Comparison of ENCODE assay signal across 8 cellular contexts in genomic region chr10:31030800-31031199, GRCh38. TPM values are rescaled to one million over a fixed set of nuclear protein-coding genes. Genes with fewer than 3 reads are reported as not detected.
A peak's percentile ranks its signal among the peaks of the same experiment; 100 is the strongest.
DNase-seq lines count a peak whose midpoint lies in the region; ATAC-seq and TF ChIP-seq lines count a peak whose summit lies in the region.

No MANE protein-coding gene starts in this region.

- intact Hi-C loops in activated CD4-positive, alpha-beta T cell treated with anti-CD3 and anti-CD28 coated beads, Interleukin-2, amount 10 ng/mL, durations not matched to agents 24 days and 14 days (cut with micrococcal nuclease), result loop anchor here (10.0 kb wide), 1 partner anchor 774 kb away; no protein-coding TSS in a partner anchor

- H3K27ac Mint-ChIP-seq in activated CD4-positive, alpha-beta T cell treated with anti-CD3 and anti-CD28 coated beads, Interleukin-2, amount 10 ng/mL, durations not matched to agents 24 days and 14 days, result peak overlapping the region; percentile 98

- POLR2A ChIA-PET in RWPE1 (lab: Yijun Ruan, JAX; ENCODE audit: low non-redundant PET), result no interaction called here

- CTCF ChIA-PET in RWPE1 (lab: Yijun Ruan, JAX), result no interaction called here

- WGBS in liver, result 92% methylated on average over 8 of the region's 8 CpGs

- H3K27ac ChIP-seq in liver (ENCODE audit: low read depth in 1 of 2, low read length in 2 of 2) (peak overlapping the region; percentile 98 to 100), thoracic aorta (peak overlapping the region; percentile 99), RWPE1 (no peak overlapping the region)

- no peak for DNase-seq in activated CD4-positive, alpha-beta T cell treated with anti-CD3 and anti-CD28 coated beads, Interleukin-2, amount 10 ng/mL, durations not matched to agents 24 days and 14 days
- no peak for DNase-seq in activated CD4-positive, alpha-beta T cell treated with anti-CD3 and anti-CD28 coated beads for 48 hours
- DNase-seq in adipocyte (ENCODE audit: low read depth), result no peak
- DNase-seq in thoracic aorta (ENCODE audit: low spot score), result no peak
- DNase-seq in RWPE1 (ENCODE audit: low spot score), result no peak
- DNase-seq in effector CD4-positive, alpha-beta T cell, result no peak
- DNase-seq in DMS79 (lab: John Stamatoyannopoulos, UW), result no peak

- peak overlapping the region; percentile 89 for H3K4me3 Mint-ChIP-seq in activated CD4-positive, alpha-beta T cell treated with anti-CD3 and anti-CD28 coated beads, Interleukin-2, amount 10 ng/mL, durations not matched to agents 24 days and 14 days

- peaks cover 9% of the 10 kb centered on the region for H3K4me1 Mint-ChIP-seq in activated CD4-positive, alpha-beta T cell treated with anti-CD3 and anti-CD28 coated beads, Interleukin-2, amount 10 ng/mL, durations not matched to agents 24 days and 14 days

- peak overlapping the region; percentile 95 for H3K9ac ChIP-seq in adipocyte (ENCODE audit: low read length)
- peak overlapping the region; percentile 59 to 96 for H3K9ac ChIP-seq in liver (ENCODE audit: low read depth in 1 of 2, low read length in 2 of 2)

- H3K36me3 ChIP-seq in adipocyte (ENCODE audit: control insufficient read depth, insufficient read depth, low read length, severe bottlenecking) (no peaks in the 10 kb centered on the region), liver (ENCODE audit: control insufficient read depth in 4 of 4, insufficient read depth in 3 of 4, low read depth in 1 of 4, low read length in 3 of 4) (no peaks in the 10 kb centered on the region), thoracic aorta (no peaks in the 10 kb centered on the region)

- no peak for TF ChIP-seq RAD21 in liver (IDR thresholded peaks at IDR 0.05)

- H3K4me1 ChIP-seq in adipocyte (ENCODE audit: control insufficient read depth, insufficient read depth, low read length) (peaks cover 55% of the 10 kb centered on the region), liver (ENCODE audit: control insufficient read depth in 4 of 4, insufficient read depth in 4 of 4, low read length in 3 of 4) (peaks cover 2 to 15% (median 6%) of the 10 kb centered on the region in 4 donors), thoracic aorta (ENCODE audit: control insufficient read depth in 1 of 2, low read depth in 2 of 2) (peaks cover 30 to 59% of the 10 kb centered on the region in 2 donors)

- TF ChIP-seq CTCF in liver (IDR thresholded peaks at IDR 0.05; ENCODE audit: low read depth, low read length, missing input control), result no peak
- no peak for TF ChIP-seq CTCF in thoracic aorta (IDR thresholded peaks at IDR 0.05)
- TF ChIP-seq CTCF in RWPE1 (conservative IDR thresholded peaks at IDR 0.05; ENCODE audit: low read depth), result no peak

- peak overlapping the region; percentile 86 for H3K4me3 ChIP-seq in adipocyte (ENCODE audit: low read length)
- peak overlapping the region; percentile 48 to 88 (median 58) for H3K4me3 ChIP-seq in liver (ENCODE audit: low read depth in 1 of 3, low read length in 3 of 3)
- peak overlapping the region; percentile 79 for H3K4me3 ChIP-seq in thoracic aorta

- H3K9me3 ChIP-seq in adipocyte (ENCODE audit: control insufficient read depth, low read length) (no peaks in the 10 kb centered on the region), liver (ENCODE audit: control insufficient read depth in 4 of 4, low read length in 3 of 4) (no peaks in the 10 kb centered on the region), thoracic aorta (no peaks in the 10 kb centered on the region)

- H3K27me3 Mint-ChIP-seq in activated CD4-positive, alpha-beta T cell treated with anti-CD3 and anti-CD28 coated beads, Interleukin-2, amount 10 ng/mL, durations not matched to agents 24 days and 14 days, result no peaks in the 10 kb centered on the region

- H3K27me3 ChIP-seq in adipocyte (replicated peaks; ENCODE audit: control insufficient read depth, insufficient read depth, low read length), result no peaks in the 10 kb centered on the region
- no peaks in the 10 kb centered on the region for H3K27me3 ChIP-seq in liver (ENCODE audit: control insufficient read depth in 4 of 4, insufficient read depth in 4 of 4, low read length in 3 of 4)
- no peaks in the 10 kb centered on the region for H3K27me3 ChIP-seq in thoracic aorta (replicated peaks; ENCODE audit: insufficient read depth)

- no peaks in the 10 kb centered on the region for H3K9me3 Mint-ChIP-seq in activated CD4-positive, alpha-beta T cell treated with anti-CD3 and anti-CD28 coated beads, Interleukin-2, amount 10 ng/mL, durations not matched to agents 24 days and 14 days

- H3K36me3 Mint-ChIP-seq in activated CD4-positive, alpha-beta T cell treated with anti-CD3 and anti-CD28 coated beads, Interleukin-2, amount 10 ng/mL, durations not matched to agents 24 days and 14 days (ENCODE audit: low read depth), result no peaks in the 10 kb centered on the region

- no peak for ATAC-seq in thoracic aorta (ENCODE audit: insufficient number of reproducible peaks, low FRiP score, low read depth)

TF ChIP-seq in liver, 16 proteins besides CTCF, POLR2A, EP300 and RAD21:
- TF ChIP-seq, protein P1, sequence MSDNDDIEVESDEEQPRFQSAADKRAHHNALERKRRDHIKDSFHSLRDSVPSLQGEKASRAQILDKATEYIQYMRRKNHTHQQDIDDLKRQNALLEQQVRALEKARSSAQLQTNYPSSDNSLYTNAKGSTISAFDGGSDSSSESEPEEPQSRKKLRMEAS (IDR thresholded peaks at IDR 0.05), result no peak
- TF ChIP-seq FOXA1 (IDR thresholded peaks at IDR 0.05), result no peak

RNA-seq across cellular contexts. Expression of gene ZNF438, which starts 0.9 kb away (rescaled TPM):
- total RNA-seq in activated CD4-positive, alpha-beta T cell treated with anti-CD3 and anti-CD28 coated beads, Interleukin-2, amount 10 ng/mL, durations not matched to agents 24 days and 14 days, result 2.4 and 3.2 TPM in 2 replicates
- 1 to 10 TPM; 2.3 to 2.9 TPM for total RNA-seq in liver
- 1 to 10 TPM; 1.9 to 2.0 TPM for polyA plus RNA-seq in liver
- total RNA-seq in thoracic aorta, result 10 to 100 TPM; 10.6 to 14.5 TPM
